ENCODE assay signal across 29 cellular contexts in the genomic region with DNA sequence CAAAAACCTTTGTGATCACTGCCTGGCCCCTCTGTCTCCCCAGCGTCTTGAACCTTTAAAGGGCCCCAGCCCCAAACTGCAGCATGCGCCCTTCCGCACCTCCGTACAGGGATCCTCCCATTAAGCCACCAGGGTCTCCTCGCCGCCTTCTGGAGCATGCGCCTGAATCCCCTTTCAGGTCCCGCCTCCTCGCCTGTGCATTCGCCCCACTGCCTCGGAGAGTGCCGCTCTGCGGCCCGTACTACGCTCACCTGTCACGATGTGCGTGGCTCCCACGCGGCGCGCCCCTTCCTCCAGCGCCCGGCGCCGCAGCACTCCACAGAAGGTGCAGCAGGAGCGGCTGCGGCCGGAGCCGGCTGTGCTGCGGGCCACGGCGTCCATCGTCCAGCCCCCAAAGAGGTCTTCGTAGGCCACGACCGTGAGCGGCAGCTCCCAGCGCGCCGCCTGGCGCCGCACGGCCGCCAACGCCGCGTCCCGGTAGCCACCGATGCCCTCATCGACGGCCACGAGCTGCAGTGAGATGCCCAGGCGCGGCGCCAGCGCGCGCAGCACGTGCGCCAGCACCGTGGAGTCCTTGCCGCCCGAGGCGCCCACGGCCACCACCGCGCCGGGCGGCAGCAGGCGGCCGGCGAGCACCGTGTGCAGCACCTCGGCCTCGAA. TPM values are rescaled to one million over a fixed set of nuclear protein-coding genes. Genes with fewer than 3 reads are reported as not detected.
"Had no signal": no experiment of that assay in that cellular context is flagged by ENCODE, and none has a peak within 500 bp of the region (broad histone marks: within the 10 kb centered on the region; RNA-seq: fewer than 3 reads in every experiment).

No MANE protein-coding gene starts in this region.

- H3K27ac ChIP-seq: dorsolateral prefrontal cortex, esophagus squamous epithelium, foreskin keratinocyte, heart left ventricle, left lung, neutrophil, right atrium auricular region, suprapubic skin, tibial artery, upper lobe of left lung, vagina had no signal

- H3K4me3 ChIP-seq: dorsolateral prefrontal cortex, esophagus squamous epithelium, left lung, lung, right atrium auricular region, suprapubic skin, tibial artery, upper lobe of left lung, vagina had no signal

- H3K9me3 Mint-ChIP-seq: naive B cell, nephron had no signal

- H3K4me1 ChIP-seq: foreskin keratinocyte had no signal

- H3K27me3 ChIP-seq: dorsolateral prefrontal cortex, esophagus squamous epithelium, foreskin keratinocyte, heart left ventricle, left lung, neutrophil, right atrium auricular region, suprapubic skin, tibial artery, upper lobe of left lung, vagina had no signal

- H3K27me3 Mint-ChIP-seq: naive B cell had no signal

- H3K9me3 ChIP-seq: esophagus squamous epithelium, heart left ventricle, left lung, neutrophil, right atrium auricular region, suprapubic skin, tibial artery, upper lobe of left lung, vagina had no signal

- H3K27ac Mint-ChIP-seq: nephron had no signal

- FAIRE-seq: endometrium, islet of Langerhans, small intestine had no signal

- DNase-seq: central memory CD4-positive, alpha-beta T cell; cortex of kidney; dorsolateral prefrontal cortex; effector CD8-positive, alpha-beta T cell; esophagus squamous epithelium; foreskin keratinocyte; heart left ventricle; hypothalamus; left lung; mesendoderm; naive B cell; small intestine; stimulated activated CD4-positive, alpha-beta T cell treated with anti-CD3 and anti-CD28 coated beads, Interleukin-12 subunit alpha, Interleukin-12 subunit beta, amount 100 ng/mL, for 4 hours; stimulated activated CD4-positive, alpha-beta T cell treated with anti-CD3 and anti-CD28 coated beads, Interleukin-2, amount 100 ng/mL, for 48 hours; stimulated activated naive CD8-positive, alpha-beta T cell treated with anti-CD3 and anti-CD28 coated beads, Interleukin-15, Interleukin-2, amounts not matched to agents 100 U/mL and 50 U/mL, for 24 hours; tibial artery had no signal

- ATAC-seq: foreskin keratinocyte; heart left ventricle; left lung; stimulated activated naive CD8-positive, alpha-beta T cell treated with anti-CD3 and anti-CD28 coated beads, Interleukin-15, Interleukin-2, amounts not matched to agents 100 U/mL and 50 U/mL, for 24 hours had no signal

RNA-seq across cellular contexts. Expression of gene SIGLEC9, which starts 20.8 kb away (rescaled TPM):
- total RNA-seq: chondrocyte, epithelial cell of proximal tubule, foreskin keratinocyte, osteocyte, pulmonary artery endothelial cell had no signal
- polyA plus RNA-seq: foreskin keratinocyte had no signal

RNA-seq across cellular contexts. Expression of gene KLK14, which starts 21.3 kb away (rescaled TPM):
- total RNA-seq: chondrocyte, foreskin keratinocyte, osteocyte, pulmonary artery endothelial cell, vagina had no signal

RNA-seq across cellular contexts. Expression of gene SIGLEC7, which starts 38.2 kb away (rescaled TPM):
- total RNA-seq: chondrocyte, epithelial cell of proximal tubule, foreskin keratinocyte, osteocyte, pulmonary artery endothelial cell, suprapubic skin had no signal
- polyA plus RNA-seq: foreskin keratinocyte had no signal

RNA-seq across cellular contexts. Expression of gene KLK13, which starts 39.0 kb away (rescaled TPM):
- total RNA-seq: chondrocyte, epithelial cell of proximal tubule, osteocyte, pulmonary artery endothelial cell, right atrium auricular region had no signal
